In genomic region chr15:32729700-32730099, GRCh38 we compare ENCODE assay signal across 16 cellular contexts. TPM values are rescaled to one million over a fixed set of nuclear protein-coding genes. Genes with fewer than 3 reads are reported as not detected.
DNase-seq lines count a peak whose midpoint lies in the region; FAIRE-seq and TF ChIP-seq lines count a peak whose summit lies in the region.
"Had no signal": no experiment of that assay in that cellular context is flagged by ENCODE, and none has a peak within 500 bp of the region (broad histone marks: within the 10 kb centered on the region; RNA-seq: fewer than 3 reads in every experiment).

No MANE protein-coding gene starts in this region.

- H3K4me2 ChIP-seq in astrocyte (ENCODE audit: low read length) = peak overlapping the region; percentile 25
- H3K4me2 ChIP-seq in osteoblast (ENCODE audit: insufficient read depth, low read length) = no peak overlapping the region

- H3K36me3 Mint-ChIP-seq in astrocyte (ENCODE audit: low read depth, unreplicated experiment) = peaks cover 6% of the 10 kb centered on the region
- H3K36me3 Mint-ChIP-seq: CD14-positive monocyte had no signal

- H3K79me2 ChIP-seq in ACC112 (ENCODE audit: control insufficient read depth, insufficient read depth, low read length, unreplicated experiment) = peaks cover 49% of the 10 kb centered on the region
- peaks cover 56% of the 10 kb centered on the region for H3K79me2 ChIP-seq in astrocyte (ENCODE audit: insufficient read depth, low read length)
- H3K79me2 ChIP-seq in osteoblast (ENCODE audit: insufficient read depth, low read length) = peaks cover 65% of the 10 kb centered on the region

- H3K27ac ChIP-seq in ACC112 (ENCODE audit: low read depth, low read length) (0 out of 2 replicates have a peak overlapping the region, but pooled peaks have one; percentile 8), astrocyte (ENCODE audit: low read depth, low read length) (peak overlapping the region; percentile 46), osteoblast (ENCODE audit: low read depth, low read length) (peak overlapping the region; percentile 46)

- H2AFZ ChIP-seq in ACC112 (ENCODE audit: low read length, unreplicated experiment) (no peak overlapping the region), astrocyte (ENCODE audit: low read depth, low read length) (no peak overlapping the region), osteoblast (ENCODE audit: low read length) (no peak overlapping the region)

- H3K27ac Mint-ChIP-seq in astrocyte (ENCODE audit: unreplicated experiment) = no peak overlapping the region
- H3K27ac Mint-ChIP-seq: CD14-positive monocyte had no signal

- no peak for TF ChIP-seq CTCF in astrocyte (IDR thresholded peaks at IDR 0.05; ENCODE audit: insufficient read depth, low read depth, low read length)
- TF ChIP-seq CTCF in osteoblast (IDR thresholded peaks at IDR 0.05; ENCODE audit: extremely low read depth, low read depth, low read length) = no peak

- intact Hi-C loops in posterior vena cava (cut with DNase I) = loop anchor here in 1 of 2 donors (10.0 kb wide), 1 partner anchor 125 kb away; no protein-coding TSS in a partner anchor

- H3K36me3 ChIP-seq in ACC112 (ENCODE audit: insufficient read depth, low read length) = peaks cover 65% of the 10 kb centered on the region
- H3K36me3 ChIP-seq in astrocyte (ENCODE audit: insufficient read depth, low read length) = peaks cover 26% of the 10 kb centered on the region
- peaks cover 68% of the 10 kb centered on the region for H3K36me3 ChIP-seq in osteoblast (ENCODE audit: insufficient read depth, low read length)

- DNase-seq in HCEC 1CT (peak; percentile 2), astrocyte (ENCODE audit: low read depth) (no peak), osteoblast (ENCODE audit: insufficient read length, low spot score, missing footprints) (no peak), glomerular visceral epithelial cell (ENCODE audit: extremely low spot score) (no peak), posterior vena cava (ENCODE audit: low spot score) (no peak)
- no peak for DNase-seq in effector CD8-positive, alpha-beta T cell (lab: John Stamatoyannopoulos, UW)
- DNase-seq: DMS79 treated with DMSO at 0.1 percent for 48 hours, KBM-7, NCI-H1105 treated with DMSO at 0.1 percent for 48 hours, NCI-H1694, NCI-H2081 treated with DMSO at 0.1 percent for 48 hours, OCI-M1, Right ventricle myocardium superior had no signal

- no peak for FAIRE-seq in astrocyte (lab: Jason Lieb, UNC)

- peaks cover 12% of the 10 kb centered on the region for H3K4me1 Mint-ChIP-seq in astrocyte (ENCODE audit: low read depth, unreplicated experiment)

- no peak overlapping the region for H3K9ac ChIP-seq in astrocyte (ENCODE audit: low read length)

- H3K9me3 ChIP-seq in astrocyte (ENCODE audit: insufficient read depth, low read depth, low read length) = no peaks in the 10 kb centered on the region
- no peaks in the 10 kb centered on the region for H3K9me3 ChIP-seq in osteoblast (ENCODE audit: low read depth, low read length)

- peaks cover 32% of the 10 kb centered on the region for H4K20me1 ChIP-seq in astrocyte (ENCODE audit: insufficient read depth, low read length)
- H4K20me1 ChIP-seq in osteoblast (ENCODE audit: insufficient read depth, low read length) = peaks cover 34% of the 10 kb centered on the region

- H3K4me3 Mint-ChIP-seq in astrocyte (ENCODE audit: unreplicated experiment) = no peak overlapping the region
- H3K4me3 Mint-ChIP-seq: CD14-positive monocyte had no signal

- no peaks in the 10 kb centered on the region for H3K27me3 Mint-ChIP-seq in astrocyte (ENCODE audit: low read depth, unreplicated experiment)

- H3K9me3 Mint-ChIP-seq in astrocyte (ENCODE audit: unreplicated experiment) = no peaks in the 10 kb centered on the region

- H3K27me3 ChIP-seq in ACC112 (ENCODE audit: insufficient read depth, low read length) (no peaks in the 10 kb centered on the region), astrocyte (ENCODE audit: insufficient read depth, low read length) (no peaks in the 10 kb centered on the region), osteoblast (ENCODE audit: insufficient read depth, low read length) (no peaks in the 10 kb centered on the region)

- peaks cover 17% of the 10 kb centered on the region for H3K4me1 ChIP-seq in ACC112 (ENCODE audit: control insufficient read depth, insufficient read depth, low read length, unreplicated experiment)
- H3K4me1 ChIP-seq in astrocyte (ENCODE audit: insufficient read depth, low read length) = peaks cover 23% of the 10 kb centered on the region
- peaks cover 37% of the 10 kb centered on the region for H3K4me1 ChIP-seq in osteoblast (ENCODE audit: insufficient read depth, low read length)

- H3K4me3 ChIP-seq in ACC112 (ENCODE audit: low read depth, low read length) (no peak overlapping the region), astrocyte (ENCODE audit: insufficient read depth, low read depth, low read length) (no peak overlapping the region), osteoblast (ENCODE audit: insufficient read depth, low read length) (no peak overlapping the region)

RNA-seq across cellular contexts. Expression of gene GREM1, which starts 11.9 kb away (rescaled TPM):
- total RNA-seq in astrocyte (74.5 and 112 TPM in 2 replicates), osteoblast (457 and 499 TPM in 2 replicates), posterior vena cava (100 to 1,000 TPM; 283 to 825 TPM)
- total RNA-seq: NCI-H460, Right ventricle myocardium superior had no signal
